Comparison of ENCODE assay signal across 7 cellular contexts in genomic region chr2:239718964-239719363, GRCh38.
DNase-seq lines count a peak whose midpoint lies in the region; ATAC-seq, FAIRE-seq and TF ChIP-seq lines count a peak whose summit lies in the region.
"Not testable (repeated sequence)": the region's sequence is repeated elsewhere in the genome, so short reads cannot be mapped to it uniquely, and the experiment has no call there.

No MANE protein-coding gene starts in this region.

- DNase-seq in GM12891 (ENCODE audit: insufficient read length, low spot score); urothelium cell line (ENCODE audit: low spot score): not testable (repeated sequence)
- peak; percentile 58 for DNase-seq in activated CD8-positive, alpha-beta memory T cell treated with anti-CD3 and anti-CD28 coated beads for 24 hours
- DNase-seq in coronary artery (ENCODE audit: low spot score) = peak; percentile 50
- peak; percentile 1 for DNase-seq in islet precursor cell
- DNase-seq in natural killer cell = peak; percentile 7
- peak; percentile 30 for DNase-seq in spleen

- not testable (repeated sequence) for H3K4me3 ChIP-seq in coronary artery, spleen

- H3K36me3 ChIP-seq in spleen = not testable (repeated sequence)

- H3K4me3 Mint-ChIP-seq in natural killer cell = not testable (repeated sequence)

- H3K36me3 Mint-ChIP-seq in natural killer cell = not testable (repeated sequence)

- not testable (repeated sequence) for H3K27me3 Mint-ChIP-seq in natural killer cell (ENCODE audit: low read depth in 2 of 2)

- FAIRE-seq in GM12891 (lab: Jason Lieb, UNC) (peak; percentile 82), urothelium cell line (lab: Jason Lieb, UNC) (peak; percentile 89)

- H3K27ac ChIP-seq in coronary artery, spleen: not testable (repeated sequence)

- TF ChIP-seq POLR2A in GM12891 (IDR thresholded peaks at IDR 0.05; ENCODE audit: low read depth, low read length); spleen (IDR thresholded peaks at IDR 0.05): not testable (repeated sequence)

- H3K9me3 ChIP-seq in spleen = peaks cover 0 to 17% (median 11%) of the 10 kb centered on the region in 8 donors

- not testable (repeated sequence) for H3K27ac Mint-ChIP-seq in natural killer cell

- ATAC-seq in natural killer cell = not testable (repeated sequence)

- H3K4me1 Mint-ChIP-seq in natural killer cell = not testable (repeated sequence)

- peaks cover 0 to 13% (median 0%) of the 10 kb centered on the region in 6 donors for H3K4me1 ChIP-seq in spleen

- not testable (repeated sequence) for TF ChIP-seq CTCF in coronary artery (IDR thresholded peaks at IDR 0.05); natural killer cell (IDR thresholded peaks at IDR 0.05); spleen (IDR thresholded peaks at IDR 0.05 in 8 of 11, conservative IDR thresholded peaks at IDR 0.05 in 3 of 11)

- not testable (repeated sequence) for H3K9me3 Mint-ChIP-seq in natural killer cell

- not testable (repeated sequence) for H3K27me3 ChIP-seq in spleen (replicated peaks in 1 of 7)

- 78 to 92% (median 87%) methylated on average over 5 to 6 of the region's 6 CpGs for WGBS in spleen, 5 donors

- intact Hi-C loops in natural killer cell (cut with micrococcal nuclease); spleen (cut with DNase I; ENCODE audit: low total_unique reads): not testable (repeated sequence)
